26 cellular contexts compared by ENCODE assay signal in genomic region chr5:72996632-72997031, GRCh38. TPM values are rescaled to one million over a fixed set of nuclear protein-coding genes. Genes with fewer than 3 reads are reported as not detected.
DNase-seq lines count a peak whose midpoint lies in the region; ATAC-seq, FAIRE-seq and TF ChIP-seq lines count a peak whose summit lies in the region.
"Had no signal": no experiment of that assay in that cellular context is flagged by ENCODE, and none has a peak within 500 bp of the region (broad histone marks: within the 10 kb centered on the region; RNA-seq: fewer than 3 reads in every experiment).

No MANE protein-coding gene starts in this region.

- H3K9me2 ChIP-seq in SK-N-SH: 0 out of 2 replicates have a peak, but pooled peaks cover under 1% of the 10 kb centered on the region

- no peak for TF ChIP-seq RAD21 in SK-N-SH (IDR thresholded peaks at IDR 0.05; ENCODE audit: low read length)
- TF ChIP-seq RAD21 in HepG2 (CRISPR knock-in tag; IDR thresholded peaks at IDR 0.05): no peak

- 96% methylated on average over 19 of the region's 28 CpGs for WGBS in SK-N-SH (ENCODE audit: low lambda C conversion rate)
- 97% methylated on average over 24 of the region's 28 CpGs for WGBS in HepG2 (ENCODE audit: low lambda C conversion rate)
- WGBS in transverse colon (ENCODE audit: low coverage in 1 of 2), 2 donors: 93 to 95% methylated on average over 6 to 27 of the region's 28 CpGs

- H4K20me1 ChIP-seq in SK-N-SH (ENCODE audit: insufficient read depth) (no peaks in the 10 kb centered on the region), HepG2 (ENCODE audit: insufficient read depth, low read length) (no peaks in the 10 kb centered on the region)

- TF ChIP-seq POLR2A in HepG2 (IDR thresholded peaks at IDR 0.05; ENCODE audit: insufficient read depth in 1 of 2, low read depth in 2 of 2, low read length in 2 of 2): no peak
- no peak for TF ChIP-seq POLR2A in transverse colon (IDR thresholded peaks at IDR 0.05)

- H3K36me3 ChIP-seq in SK-N-SH (replicated peaks in 1 of 2; ENCODE audit: control insufficient read depth in 1 of 2, insufficient read depth in 2 of 2, low read length in 1 of 2): peaks cover 10 to 36% of the 10 kb centered on the region in 2 experiments
- no peaks in the 10 kb centered on the region for H3K36me3 ChIP-seq in H7 (replicated peaks; ENCODE audit: control insufficient read depth, insufficient read depth, low read length)
- H3K36me3 ChIP-seq in HepG2 (replicated peaks in 1 of 2; ENCODE audit: control insufficient read depth in 1 of 2, insufficient read depth in 2 of 2, low read length in 2 of 2): peaks cover 0 to 17% of the 10 kb centered on the region in 2 experiments; a peak in 2 of 5 replicates
- peaks cover 0 to 11% (median 4%) of the 10 kb centered on the region in 4 donors for H3K36me3 ChIP-seq in transverse colon

- H3K4me1 ChIP-seq in SK-N-SH (ENCODE audit: control insufficient read depth in 1 of 2, insufficient read depth in 2 of 2, low read depth in 1 of 2, low read length in 1 of 2) (no peaks in the 10 kb centered on the region), HepG2 (ENCODE audit: insufficient read depth, low read length) (no peaks in the 10 kb centered on the region), transverse colon (no peaks in the 10 kb centered on the region)
- H3K4me1 ChIP-seq: A549, Caco-2 had no signal

- H2AFZ ChIP-seq in SK-N-SH (ENCODE audit: low read depth): no peak overlapping the region
- H2AFZ ChIP-seq in HepG2 (ENCODE audit: low read length): no peak overlapping the region

- DNase-seq in SK-N-SH: peak; percentile 3
- DNase-seq in D341Med (ENCODE audit: low spot score): peak; percentile 15
- peak; percentile 13 for DNase-seq in H7
- DNase-seq in HepG2 (ENCODE audit: low spot score): no peak
- DNase-seq in OCI-M1 (lab: John Stamatoyannopoulos, UW): no peak
- no peak for DNase-seq in transverse colon
- DNase-seq: AML-193; Caco-2; Calu3; CD4-positive, alpha-beta T cell; CD8-positive, alpha-beta T cell; DMS 273 treated with DMSO at 0.1 percent for 48 hours; DMS153; DMS53; DMS79; DND-41; EL; GDM1 had no signal

- H3K4me2 ChIP-seq in SK-N-SH (no peak overlapping the region), HepG2 (ENCODE audit: low read depth, low read length) (no peak overlapping the region)
- H3K4me2 ChIP-seq: A549; BLaER1 treated with 17β-estradiol and CSF1 and Interleukin-3, amounts not matched to agents 10 nM and 100 nM had no signal

- H3K9me3 ChIP-seq in SK-N-SH (0 out of 2 replicates have a peak, but pooled peaks cover under 1% of the 10 kb centered on the region), HepG2 (ENCODE audit: low read length) (no peaks in the 10 kb centered on the region), transverse colon (no peaks in the 10 kb centered on the region)
- H3K9me3 ChIP-seq: A549, Caco-2 had no signal

- CTCF ChIA-PET in SK-N-SH (lab: Yijun Ruan, JAX): interaction anchor here (0.7 kb wide), 1 partner anchor 219 kb away, joined by 3 read pairs; no protein-coding TSS in a partner anchor
- CTCF ChIA-PET in HepG2 (lab: Yijun Ruan, JAX; ENCODE audit: low intra/inter-chr PET ratio, low total read pairs): no interaction called here

- H3F3A ChIP-seq in SK-N-SH (replicated peaks; ENCODE audit: insufficient read depth): no peaks in the 10 kb centered on the region

- no peak for FAIRE-seq in HepG2 (lab: Jason Lieb, UNC)
- FAIRE-seq: A549, GM12878, GM12892, GM18507 had no signal

- no peaks in the 10 kb centered on the region for H3K79me2 ChIP-seq in SK-N-SH (ENCODE audit: insufficient read depth)
- no peaks in the 10 kb centered on the region for H3K79me2 ChIP-seq in HepG2 (ENCODE audit: insufficient read depth, low read length)

- BruUV-seq in HepG2 (replicated peaks; lab: Mats Ljungman, UMichigan): no TSS peak

- H3K4me3 ChIP-seq in SK-N-SH (ENCODE audit: low read depth in 2 of 2, low read length in 1 of 2): no peak overlapping the region
- H3K4me3 ChIP-seq in H7 (ENCODE audit: insufficient read depth, low read depth, low read length): no peak overlapping the region
- no peak overlapping the region for H3K4me3 ChIP-seq in HepG2 (replicated peaks in 1 of 3; ENCODE audit: insufficient read depth in 1 of 3, low read depth in 2 of 3, low read length in 3 of 3)
- no peak overlapping the region for H3K4me3 ChIP-seq in transverse colon
- H3K4me3 ChIP-seq: A549; BLaER1 treated with 17β-estradiol and CSF1 and Interleukin-3, amounts not matched to agents 10 nM and 100 nM; GM12878 had no signal

- no peaks in the 10 kb centered on the region for H3K27me3 ChIP-seq in SK-N-SH (ENCODE audit: insufficient read depth)
- H3K27me3 ChIP-seq in H7 (ENCODE audit: control insufficient read depth, insufficient read depth, low read length): no peaks in the 10 kb centered on the region
- no peaks in the 10 kb centered on the region for H3K27me3 ChIP-seq in HepG2 (ENCODE audit: control insufficient read depth in 1 of 2, insufficient read depth in 2 of 2, low read length in 2 of 2)
- no peaks in the 10 kb centered on the region for H3K27me3 ChIP-seq in transverse colon
- H3K27me3 ChIP-seq: BLaER1 treated with 17β-estradiol and CSF1 and Interleukin-3, amounts not matched to agents 10 nM and 100 nM had no signal

- in situ Hi-C loops in HepG2 (cut with HindIII; ENCODE audit: extremely low pct_ligation_motif_present, low pct_unique_long_range_greater_than_20kb) (no loop called here), transverse colon (cut with MboI; ENCODE audit: low pct_ligation_motif_present in 1 of 4, low pct_unique_long_range_greater_than_20kb in 1 of 4, low sequenced_read_pairs in 3 of 4) (no loop called here)

- no peak for TF ChIP-seq EP300 in SK-N-SH (IDR thresholded peaks at IDR 0.05; ENCODE audit: borderline replicate concordance in 1 of 2, low read depth in 1 of 2, low read length in 1 of 2)
- TF ChIP-seq EP300 in HepG2 (IDR thresholded peaks at IDR 0.05; ENCODE audit: low read depth in 2 of 2, low read length in 2 of 2): no peak
- no peak for TF ChIP-seq EP300 in HepG2 (CRISPR knock-in tag; IDR thresholded peaks at IDR 0.05; ENCODE audit: borderline replicate concordance)
- no peak for TF ChIP-seq EP300 in transverse colon (IDR thresholded peaks at IDR 0.05; ENCODE audit: low read depth)

- intact Hi-C loops in HepG2 (cut with micrococcal nuclease; ENCODE audit: unreplicated experiment): no loop called here
- intact Hi-C loops in transverse colon (cut with DNase I; ENCODE audit: low total_unique reads): no loop called here

- no peak for TF ChIP-seq CTCF in SK-N-SH (IDR thresholded peaks at IDR 0.05)
- no peak for TF ChIP-seq CTCF in HepG2 (CRISPR knock-in tag; IDR thresholded peaks at IDR 0.05)
- no peak for TF ChIP-seq CTCF in transverse colon (IDR thresholded peaks at IDR 0.05)

- no peak overlapping the region for H3K27ac ChIP-seq in SK-N-SH (ENCODE audit: low read depth in 2 of 2, low read length in 1 of 2)
- H3K27ac ChIP-seq in HepG2 (ENCODE audit: extremely low read length, insufficient read depth, low read length): no peak overlapping the region
- no peak overlapping the region for H3K27ac ChIP-seq in transverse colon
- H3K27ac ChIP-seq: 22Rv1; A549; BLaER1 treated with 17β-estradiol and CSF1 and Interleukin-3, amounts not matched to agents 10 nM and 100 nM; C4-2B had no signal

- POLR2A ChIA-PET in SK-N-SH (lab: Yijun Ruan, JAX): no interaction called here
- POLR2A ChIA-PET in HepG2 (lab: Yijun Ruan, JAX): no interaction called here

- no peak overlapping the region for H3K9ac ChIP-seq in SK-N-SH
- no peak overlapping the region for H3K9ac ChIP-seq in HepG2 (ENCODE audit: insufficient read depth, low read depth, low read length)
- H3K9ac ChIP-seq: BLaER1 treated with 17β-estradiol and CSF1 and Interleukin-3, amounts not matched to agents 10 nM and 100 nM had no signal

- ATAC-seq in SK-N-SH treated with all-trans-retinoic acid at 6 μM for 48 hours: no peak
- no peak; the same call in 2 of the 3 replicates for ATAC-seq in HepG2
- ATAC-seq: A549; CD8-positive, alpha-beta T cell; GM12878 had no signal

TF ChIP-seq in SK-N-SH, 30 proteins besides CTCF, POLR2A, EP300 and RAD21 (continues in another document):
- no peak for TF ChIP-seq FOXM1 (IDR thresholded peaks at IDR 0.05; ENCODE audit: low read depth)
- no peak for TF ChIP-seq FOXJ3 (CRISPR knock-in tag; IDR thresholded peaks at IDR 0.05)

TF ChIP-seq in SK-N-SH treated with all-trans-retinoic acid at 6 μM for 48 hours, 23 proteins besides CTCF, POLR2A, EP300 and RAD21:
- TF ChIP-seq ZNF565 (CRISPR knock-in tag; conservative IDR thresholded peaks at IDR 0.05; ENCODE audit: low read depth) (no peak), GLIS3 (CRISPR knock-in tag; IDR thresholded peaks at IDR 0.05) (no peak)
TF ChIP-seq in SK-N-SH treated with all-trans-retinoic acid at 6 μM for 48 hours: peak in this region for 0.

TF ChIP-seq in HepG2, 621 proteins besides CTCF, POLR2A, EP300 and RAD21 (continues in another document):
- TF ChIP-seq AGO2 (optimal IDR thresholded peaks at IDR 0.05; ENCODE audit: low read depth, low read length): peak; percentile 63

RNA-seq across cellular contexts. Expression of gene FCHO2, which starts 40.8 kb away (rescaled TPM):
- polyA plus RNA-seq in SK-N-SH (2012; rRNA removed): 5.0 and 5.2 TPM in 2 replicates
- polyA plus RNA-seq in SK-N-SH (2012; cell fraction: cytosol; rRNA removed): 4.7 and 5.7 TPM in 2 replicates
- polyA plus RNA-seq in SK-N-SH (2012; cell fraction: nucleus; rRNA removed): 3.4 and 13.3 TPM in 2 replicates
- total RNA-seq in H7 (2014; rRNA removed; shearing (Covaris generic)): 4.6 and 7.0 TPM in 2 replicates
- 11.6 and 12.7 TPM in 2 replicates for total RNA-seq in HepG2 (2016; rRNA removed; fragmentation: Illumina TruSeq; extraction: Trizol)
- 38.2 and 40.3 TPM in 2 replicates for total RNA-seq in HepG2 (2016; cell fraction: cytosol; rRNA removed; fragmentation: Illumina TruSeq; extraction: Trizol; ENCODE audit: low read depth)
- total RNA-seq in HepG2 (2016; cell fraction: insoluble cytoplasmic fraction; rRNA removed; fragmentation: Illumina TruSeq; extraction: Trizol): 13.6 and 14.0 TPM in 2 replicates
- total RNA-seq in HepG2 (2016; cell fraction: membrane; rRNA removed; fragmentation: Illumina TruSeq; extraction: Trizol): 12.5 and 14.6 TPM in 2 replicates
- total RNA-seq in HepG2 (2016; cell fraction: nucleus; rRNA removed; fragmentation: Illumina TruSeq; extraction: Trizol): 17.1 and 19.1 TPM in 2 replicates
- 17.3 and 20.0 TPM in 2 replicates for polyA plus RNA-seq in HepG2 (2011; rRNA removed)
- 5.5 and 6.6 TPM in 2 replicates for polyA plus RNA-seq in HepG2 (2011; cell fraction: cytosol; rRNA removed)
- 23.4 and 31.0 TPM in 2 replicates for polyA plus RNA-seq in HepG2 (2011; cell fraction: nucleus; rRNA removed)
- 10.4 and 12.3 TPM in 2 replicates for polyA plus RNA-seq in HepG2 (2012)
- polyA plus RNA-seq in HepG2 (2016; cell fraction: cytosol; fragmentation: Illumina TruSeq; extraction: Trizol; ENCODE audit: low read depth): 0.17 and 0.26 TPM in 2 replicates
- 9.0 and 9.1 TPM in 2 replicates for polyA plus RNA-seq in HepG2 (2016; cell fraction: insoluble cytoplasmic fraction; fragmentation: Illumina TruSeq; extraction: Trizol; ENCODE audit: low read depth)
- polyA plus RNA-seq in HepG2 (2016; cell fraction: membrane; fragmentation: Illumina TruSeq; extraction: Trizol; ENCODE audit: low read depth): 1.0 and 1.1 TPM in 2 replicates
- polyA plus RNA-seq in HepG2 (2016; cell fraction: nucleus; fragmentation: Illumina TruSeq; extraction: Trizol; ENCODE audit: insufficient read depth, low read depth): 19.6 and 20.8 TPM in 2 replicates
- 34.1 and 39.4 TPM in 2 replicates for polyA minus RNA-seq in HepG2 (2011; rRNA and poly(A)+ RNA removed; ENCODE audit: low replicate concordance)
- 18.6 and 20.4 TPM in 2 replicates for polyA minus RNA-seq in HepG2 (2011; cell fraction: cytosol; rRNA and poly(A)+ RNA removed)
- 29.0 and 35.4 TPM in 2 replicates for polyA minus RNA-seq in HepG2 (2011; cell fraction: nucleus; rRNA and poly(A)+ RNA removed)
- 10 to 100 TPM; 25.8 to 45.4 (median 29.2) TPM for total RNA-seq in transverse colon

Comparison
In these comparisons a context has a peak if more than half of its experiments do, and no peak if none do; other contexts are left out.
1. DNase-seq: peak in SK-N-SH (single experiment), D341Med (single experiment) and H7 (single experiment); none in HepG2 (single experiment), OCI-M1 (single experiment) and transverse colon (single experiment).